ENCODE assay signal across 23 cellular contexts in the genomic region with DNA sequence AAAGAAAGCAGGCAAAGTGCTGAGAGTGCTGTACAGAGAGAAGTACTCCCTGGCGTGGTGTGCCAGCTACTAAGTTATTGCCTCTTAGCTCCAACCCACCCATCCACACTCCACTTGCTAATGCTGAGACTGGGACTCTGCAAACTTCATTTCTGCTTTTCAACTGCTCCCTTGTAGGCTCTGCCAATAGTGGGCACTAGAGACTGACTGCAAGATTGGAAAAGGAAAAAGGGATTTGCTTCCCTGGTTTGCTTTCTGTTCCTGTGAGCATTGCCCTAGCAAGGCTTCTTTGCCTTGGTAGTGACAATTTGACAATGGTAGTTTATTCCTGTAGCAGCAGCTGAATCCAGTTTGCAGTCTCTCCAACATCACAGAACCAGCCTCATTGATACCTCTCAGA. TPM values are rescaled to one million over a fixed set of nuclear protein-coding genes. Genes with fewer than 3 reads are reported as not detected.
"Had no signal": no experiment of that assay in that cellular context is flagged by ENCODE, and none has a peak within 500 bp of the region (broad histone marks: within the 10 kb centered on the region; RNA-seq: fewer than 3 reads in every experiment).

No MANE protein-coding gene starts in this region.

- H3K36me3 ChIP-seq: adrenal gland, ascending aorta, esophagus squamous epithelium, prostate gland, suprapubic skin, transverse colon had no signal

- ATAC-seq: effector memory CD8-positive, alpha-beta T cell; left lobe of liver; naive thymus-derived CD8-positive, alpha-beta T cell; right cardiac atrium; stimulated activated effector memory CD8-positive, alpha-beta T cell treated with anti-CD3 and anti-CD28 coated beads, Interleukin-12 subunit alpha, Interleukin-12 subunit beta, amount 100 ng/mL, for 72 hours; stimulated activated naive CD8-positive, alpha-beta T cell treated with anti-CD3 and anti-CD28 coated beads, Interleukin-15, amount 100 ng/mL, for 72 hours; T-cell had no signal

- H3K9me3 Mint-ChIP-seq: T-helper 2 cell treated with Interferon-gamma antibody and Interleukin-4, amounts not matched to agents 5 μg/mL and 100 μg/mL, for 36 hours had no signal

- H3K27ac ChIP-seq: adrenal gland, ascending aorta, dorsolateral prefrontal cortex, esophagus squamous epithelium, prostate gland, skin epidermis, suprapubic skin, transverse colon, VCaP had no signal

- H3K4me3 ChIP-seq: adrenal gland, ascending aorta, dorsolateral prefrontal cortex, esophagus squamous epithelium, lung, prostate gland, skin epidermis, suprapubic skin, transverse colon had no signal

- H3K36me3 Mint-ChIP-seq: activated naive CD8-positive, alpha-beta T cell; immature natural killer cell; stimulated activated effector memory CD8-positive, alpha-beta T cell treated with anti-CD3 and anti-CD28 coated beads, Interleukin-12 subunit alpha, Interleukin-12 subunit beta, amount 100 ng/mL, for 72 hours; T-cell had no signal

- H3K27me3 ChIP-seq: adrenal gland, ascending aorta, dorsolateral prefrontal cortex, esophagus squamous epithelium, suprapubic skin, transverse colon had no signal

- H3K27ac Mint-ChIP-seq: activated naive CD8-positive, alpha-beta T cell; effector memory CD8-positive, alpha-beta T cell; immature natural killer cell; naive thymus-derived CD8-positive, alpha-beta T cell; stimulated activated effector memory CD8-positive, alpha-beta T cell treated with anti-CD3 and anti-CD28 coated beads, Interleukin-12 subunit alpha, Interleukin-12 subunit beta, amount 100 ng/mL, for 72 hours; stimulated activated naive CD8-positive, alpha-beta T cell treated with anti-CD3 and anti-CD28 coated beads, Interleukin-15, amount 100 ng/mL, for 72 hours; T-cell; T-helper 2 cell treated with Interferon-gamma antibody and Interleukin-4, amounts not matched to agents 5 μg/mL and 100 μg/mL, for 36 hours had no signal

- H3K4me3 Mint-ChIP-seq: activated naive CD8-positive, alpha-beta T cell; central memory CD8-positive, alpha-beta T cell; effector memory CD8-positive, alpha-beta T cell; immature natural killer cell; naive thymus-derived CD8-positive, alpha-beta T cell; stimulated activated effector memory CD8-positive, alpha-beta T cell treated with anti-CD3 and anti-CD28 coated beads, Interleukin-12 subunit alpha, Interleukin-12 subunit beta, amount 100 ng/mL, for 72 hours; stimulated activated naive CD8-positive, alpha-beta T cell treated with anti-CD3 and anti-CD28 coated beads, Interleukin-15, amount 100 ng/mL, for 72 hours; T-cell; T-helper 2 cell treated with Interferon-gamma antibody and Interleukin-4, amounts not matched to agents 5 μg/mL and 100 μg/mL, for 36 hours had no signal

- H3K4me1 Mint-ChIP-seq: central memory CD8-positive, alpha-beta T cell; immature natural killer cell; naive thymus-derived CD8-positive, alpha-beta T cell; stimulated activated effector memory CD8-positive, alpha-beta T cell treated with anti-CD3 and anti-CD28 coated beads, Interleukin-12 subunit alpha, Interleukin-12 subunit beta, amount 100 ng/mL, for 72 hours; stimulated activated naive CD8-positive, alpha-beta T cell treated with anti-CD3 and anti-CD28 coated beads, Interleukin-15, amount 100 ng/mL, for 72 hours; T-cell had no signal

- H3K4me1 ChIP-seq: adrenal gland, ascending aorta, prostate gland, transverse colon had no signal

- H3K27me3 Mint-ChIP-seq: activated naive CD8-positive, alpha-beta T cell; effector memory CD8-positive, alpha-beta T cell; T-cell had no signal

- H3K9me3 ChIP-seq: adrenal gland, ascending aorta, prostate gland, suprapubic skin, transverse colon had no signal

- DNase-seq: activated T-cell treated with anti-CD3 and anti-CD28 coated beads, Interleukin-2, amount 50 U/mL, for 1 hour; adrenal gland; dorsolateral prefrontal cortex; effector memory CD8-positive, alpha-beta T cell; esophagus squamous epithelium; immature natural killer cell; naive thymus-derived CD8-positive, alpha-beta T cell; right cardiac atrium; stimulated activated CD4-positive, alpha-beta T cell treated with anti-CD3 and anti-CD28 coated beads, Interleukin-1b, Interleukin-23, amount 100 ng/mL, for 48 hours; stimulated activated naive CD8-positive, alpha-beta T cell treated with anti-CD3 and anti-CD28 coated beads, Interleukin-15, amount 100 ng/mL, for 72 hours; T-cell; transverse colon had no signal

RNA-seq across cellular contexts. Expression of a gene that starts 56.4 kb away (rescaled TPM):
- total RNA-seq: ascending aorta; left lobe of liver; naive thymus-derived CD8-positive, alpha-beta T cell had no signal
- polyA plus RNA-seq: naive thymus-derived CD8-positive, alpha-beta T cell had no signal
